9 cellular contexts compared by ENCODE assay signal in the genomic region with DNA sequence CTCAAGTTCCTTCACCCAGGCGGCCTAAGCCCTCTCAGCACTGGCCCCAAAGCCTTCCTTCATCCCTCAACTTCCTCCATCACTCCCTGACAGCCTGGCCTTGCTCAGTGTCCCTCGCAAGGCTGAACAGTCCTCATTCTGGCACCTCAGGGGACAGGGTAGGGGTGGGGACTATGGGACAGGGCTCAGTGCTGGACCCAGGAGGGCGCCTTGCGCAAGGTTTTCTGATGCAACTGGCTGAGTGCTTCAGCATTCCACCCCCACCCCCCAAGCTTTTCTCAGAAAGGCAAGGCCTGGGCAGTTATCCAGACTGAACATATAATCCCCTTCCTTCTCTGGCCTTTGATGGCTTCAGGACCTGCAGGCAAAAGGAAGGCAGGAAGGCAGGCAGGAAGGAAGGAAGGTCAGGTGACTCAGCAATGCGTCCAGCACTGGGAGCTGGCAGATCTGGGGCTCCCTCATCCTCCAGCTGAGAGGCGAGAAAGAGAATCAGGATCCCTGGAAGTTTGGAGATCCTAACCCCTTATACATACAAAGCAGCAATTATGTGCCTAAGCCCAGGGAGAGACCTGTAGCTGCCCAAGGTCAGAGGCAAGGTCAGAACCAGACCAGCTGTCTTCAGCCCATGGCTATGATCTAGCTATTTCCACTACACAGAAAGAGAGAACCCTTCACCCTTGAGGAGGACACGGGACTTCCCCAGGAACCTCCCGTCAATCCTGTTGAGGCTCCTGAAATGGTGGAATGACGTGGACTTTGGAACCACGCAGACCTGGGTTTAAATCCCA. TPM values are rescaled to one million over a fixed set of nuclear protein-coding genes. Genes with fewer than 3 reads are reported as not detected.
DNase-seq lines count a peak whose midpoint lies in the region; ATAC-seq and TF ChIP-seq lines count a peak whose summit lies in the region.
"Had no signal": no experiment of that assay in that cellular context is flagged by ENCODE, and none has a peak within 500 bp of the region (broad histone marks: within the 10 kb centered on the region; RNA-seq: fewer than 3 reads in every experiment).

No MANE protein-coding gene starts in this region.

- H3K9me3 ChIP-seq in BLaER1 (no peaks in the 10 kb centered on the region), adipocyte (ENCODE audit: control insufficient read depth, low read length) (no peaks in the 10 kb centered on the region)

- peak; percentile 57; the same call in 1 of the 2 replicates for TF ChIP-seq EP300 in Ishikawa (IDR thresholded peaks at IDR 0.05; ENCODE audit: borderline replicate concordance)

- H3K4me2 ChIP-seq in BLaER1: peak overlapping the region; percentile 67

- TF ChIP-seq RAD21 in Ishikawa (IDR thresholded peaks at IDR 0.05; ENCODE audit: low read depth): no peak; the same call in 1 of the 2 replicates

- no peak overlapping the region for H3K4me3 Mint-ChIP-seq in glutamatergic neuron (ENCODE audit: unreplicated experiment)
- H3K4me3 Mint-ChIP-seq: stimulated activated naive B cell treated with anti-CD40 and anti-IgM and Interleukin-4, amounts not matched to agents 10 μg/mL and 1 μg/mL and 100 μg/mL, for 72 hours had no signal

- DNase-seq in adipocyte (ENCODE audit: low read depth) (peak; percentile 97), kidney tubule cell (ENCODE audit: low spot score) (peak; percentile 68), NCI-H2171 (lab: John Stamatoyannopoulos, UW) (no peak), glutamatergic neuron (no peak)
- no peak for DNase-seq in stimulated activated CD4-positive, alpha-beta T cell treated with anti-CD3 and anti-CD28 coated beads, Interleukin-4, amount 100 ng/mL, for 4 hours
- DNase-seq: stimulated activated naive B cell treated with anti-CD40 and anti-IgM and Interleukin-4, amounts not matched to agents 10 μg/mL and 1 μg/mL and 100 μg/mL, for 72 hours had no signal

- no peaks in the 10 kb centered on the region for H4K20me1 ChIP-seq in BLaER1

- ATAC-seq in HG03439 (IDR thresholded peaks at IDR 0.05; ENCODE audit: unreplicated experiment): no peak

- H3K36me3 ChIP-seq in BLaER1 (no peaks in the 10 kb centered on the region), adipocyte (ENCODE audit: control insufficient read depth, insufficient read depth, low read length, severe bottlenecking) (no peaks in the 10 kb centered on the region)

- peak overlapping the region; percentile 49; the same call in 1 of the 2 replicates for H3K9ac ChIP-seq in BLaER1
- peak overlapping the region; percentile 49 for H3K9ac ChIP-seq in adipocyte (ENCODE audit: low read length)

- no peaks in the 10 kb centered on the region for H3K27me3 ChIP-seq in BLaER1
- no peaks in the 10 kb centered on the region for H3K27me3 ChIP-seq in adipocyte (replicated peaks; ENCODE audit: control insufficient read depth, insufficient read depth, low read length)

- H3K4me3 ChIP-seq in BLaER1 (no peak overlapping the region), adipocyte (ENCODE audit: low read length) (no peak overlapping the region)

- H3K27ac Mint-ChIP-seq in glutamatergic neuron (ENCODE audit: unreplicated experiment): no peak overlapping the region
- H3K27ac Mint-ChIP-seq: stimulated activated naive B cell treated with anti-CD40 and anti-IgM and Interleukin-4, amounts not matched to agents 10 μg/mL and 1 μg/mL and 100 μg/mL, for 72 hours had no signal

- peak overlapping the region; percentile 74 for H3K27ac ChIP-seq in BLaER1

- TF ChIP-seq CTCF in glutamatergic neuron (IDR thresholded peaks at IDR 0.05; ENCODE audit: partially characterized antibody, unreplicated experiment): no peak

- H3K9me3 Mint-ChIP-seq in glutamatergic neuron (ENCODE audit: unreplicated experiment): peaks cover 3% of the 10 kb centered on the region
- H3K9me3 Mint-ChIP-seq: stimulated activated naive B cell treated with anti-CD40 and anti-IgM and Interleukin-4, amounts not matched to agents 10 μg/mL and 1 μg/mL and 100 μg/mL, for 72 hours had no signal

- peaks cover 9% of the 10 kb centered on the region for H3K4me1 Mint-ChIP-seq in glutamatergic neuron (ENCODE audit: low read depth, unreplicated experiment)

- H3K27me3 Mint-ChIP-seq in glutamatergic neuron (ENCODE audit: unreplicated experiment): peaks cover 6% of the 10 kb centered on the region

- H3K4me1 ChIP-seq in BLaER1 (peaks cover 29% of the 10 kb centered on the region), adipocyte (ENCODE audit: control insufficient read depth, insufficient read depth, low read length) (peaks cover 23% of the 10 kb centered on the region)

- no peaks in the 10 kb centered on the region for H3K36me3 Mint-ChIP-seq in glutamatergic neuron (ENCODE audit: unreplicated experiment)
- H3K36me3 Mint-ChIP-seq: stimulated activated naive B cell treated with anti-CD40 and anti-IgM and Interleukin-4, amounts not matched to agents 10 μg/mL and 1 μg/mL and 100 μg/mL, for 72 hours had no signal

TF ChIP-seq in Ishikawa, 13 proteins besides CTCF, POLR2A, EP300 and RAD21:
- TF ChIP-seq TEAD4 (IDR thresholded peaks at IDR 0.05): peak; percentile 37; the same call in 1 of the 2 replicates
- TF ChIP-seq NFIC (IDR thresholded peaks at IDR 0.05): peak; percentile 55
- TF ChIP-seq, protein P1, sequence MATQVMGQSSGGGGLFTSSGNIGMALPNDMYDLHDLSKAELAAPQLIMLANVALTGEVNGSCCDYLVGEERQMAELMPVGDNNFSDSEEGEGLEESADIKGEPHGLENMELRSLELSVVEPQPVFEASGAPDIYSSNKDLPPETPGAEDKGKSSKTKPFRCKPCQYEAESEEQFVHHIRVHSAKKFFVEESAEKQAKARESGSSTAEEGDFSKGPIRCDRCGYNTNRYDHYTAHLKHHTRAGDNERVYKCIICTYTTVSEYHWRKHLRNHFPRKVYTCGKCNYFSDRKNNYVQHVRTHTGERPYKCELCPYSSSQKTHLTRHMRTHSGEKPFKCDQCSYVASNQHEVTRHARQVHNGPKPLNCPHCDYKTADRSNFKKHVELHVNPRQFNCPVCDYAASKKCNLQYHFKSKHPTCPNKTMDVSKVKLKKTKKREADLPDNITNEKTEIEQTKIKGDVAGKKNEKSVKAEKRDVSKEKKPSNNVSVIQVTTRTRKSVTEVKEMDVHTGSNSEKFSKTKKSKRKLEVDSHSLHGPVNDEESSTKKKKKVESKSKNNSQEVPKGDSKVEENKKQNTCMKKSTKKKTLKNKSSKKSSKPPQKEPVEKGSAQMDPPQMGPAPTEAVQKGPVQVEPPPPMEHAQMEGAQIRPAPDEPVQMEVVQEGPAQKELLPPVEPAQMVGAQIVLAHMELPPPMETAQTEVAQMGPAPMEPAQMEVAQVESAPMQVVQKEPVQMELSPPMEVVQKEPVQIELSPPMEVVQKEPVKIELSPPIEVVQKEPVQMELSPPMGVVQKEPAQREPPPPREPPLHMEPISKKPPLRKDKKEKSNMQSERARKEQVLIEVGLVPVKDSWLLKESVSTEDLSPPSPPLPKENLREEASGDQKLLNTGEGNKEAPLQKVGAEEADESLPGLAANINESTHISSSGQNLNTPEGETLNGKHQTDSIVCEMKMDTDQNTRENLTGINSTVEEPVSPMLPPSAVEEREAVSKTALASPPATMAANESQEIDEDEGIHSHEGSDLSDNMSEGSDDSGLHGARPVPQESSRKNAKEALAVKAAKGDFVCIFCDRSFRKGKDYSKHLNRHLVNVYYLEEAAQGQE (IDR thresholded peaks at IDR 0.05; ENCODE audit: low read depth): 0 out of 2 replicates have a peak, but pooled peaks have one; percentile 19
- TF ChIP-seq YY1 (IDR thresholded peaks at IDR 0.05; ENCODE audit: low read depth): no peak
- peak; percentile 99 for TF ChIP-seq CEBPB (IDR thresholded peaks at IDR 0.05)
- TF ChIP-seq, protein P2, sequence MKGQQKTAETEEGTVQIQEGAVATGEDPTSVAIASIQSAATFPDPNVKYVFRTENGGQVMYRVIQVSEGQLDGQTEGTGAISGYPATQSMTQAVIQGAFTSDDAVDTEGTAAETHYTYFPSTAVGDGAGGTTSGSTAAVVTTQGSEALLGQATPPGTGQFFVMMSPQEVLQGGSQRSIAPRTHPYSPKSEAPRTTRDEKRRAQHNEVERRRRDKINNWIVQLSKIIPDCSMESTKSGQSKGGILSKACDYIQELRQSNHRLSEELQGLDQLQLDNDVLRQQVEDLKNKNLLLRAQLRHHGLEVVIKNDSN (IDR thresholded peaks at IDR 0.05): peak; percentile 78
- TF ChIP-seq, protein P3, sequence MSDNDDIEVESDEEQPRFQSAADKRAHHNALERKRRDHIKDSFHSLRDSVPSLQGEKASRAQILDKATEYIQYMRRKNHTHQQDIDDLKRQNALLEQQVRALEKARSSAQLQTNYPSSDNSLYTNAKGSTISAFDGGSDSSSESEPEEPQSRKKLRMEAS (IDR thresholded peaks at IDR 0.05): peak; percentile 56; the same call in 1 of the 2 replicates
- no peak for TF ChIP-seq FOXM1 (IDR thresholded peaks at IDR 0.05; ENCODE audit: borderline replicate concordance, low read depth)

RNA-seq across cellular contexts. Expression of a gene that starts 8.6 kb away (rescaled TPM):
- 29.3 TPM for total RNA-seq in glutamatergic neuron (ENCODE audit: unreplicated experiment)

RNA-seq across cellular contexts. Expression of a gene that starts 25.0 kb away (rescaled TPM):
- total RNA-seq in glutamatergic neuron (ENCODE audit: unreplicated experiment): 89.3 TPM

RNA-seq across cellular contexts. Expression of a gene that starts 36.1 kb away (rescaled TPM):
- total RNA-seq in glutamatergic neuron (ENCODE audit: unreplicated experiment): 97.6 TPM

RNA-seq across cellular contexts. Expression of a gene that starts 46.6 kb away (rescaled TPM):
- 67.0 TPM for total RNA-seq in glutamatergic neuron (ENCODE audit: unreplicated experiment)

Comparison
In these comparisons a context has a peak if more than half of its experiments do, and no peak if none do; other contexts are left out.
1. DNase-seq: peak in adipocyte (single experiment) and kidney tubule cell (single experiment); none in NCI-H2171 (single experiment), glutamatergic neuron (single experiment) and stimulated activated CD4-positive, alpha-beta T cell treated with anti-CD3 and anti-CD28 coated beads, Interleukin-4, amount 100 ng/mL, for 4 hours (0 of 2).